Comparison of ENCODE assay signal across 8 cellular contexts in the genomic region with DNA sequence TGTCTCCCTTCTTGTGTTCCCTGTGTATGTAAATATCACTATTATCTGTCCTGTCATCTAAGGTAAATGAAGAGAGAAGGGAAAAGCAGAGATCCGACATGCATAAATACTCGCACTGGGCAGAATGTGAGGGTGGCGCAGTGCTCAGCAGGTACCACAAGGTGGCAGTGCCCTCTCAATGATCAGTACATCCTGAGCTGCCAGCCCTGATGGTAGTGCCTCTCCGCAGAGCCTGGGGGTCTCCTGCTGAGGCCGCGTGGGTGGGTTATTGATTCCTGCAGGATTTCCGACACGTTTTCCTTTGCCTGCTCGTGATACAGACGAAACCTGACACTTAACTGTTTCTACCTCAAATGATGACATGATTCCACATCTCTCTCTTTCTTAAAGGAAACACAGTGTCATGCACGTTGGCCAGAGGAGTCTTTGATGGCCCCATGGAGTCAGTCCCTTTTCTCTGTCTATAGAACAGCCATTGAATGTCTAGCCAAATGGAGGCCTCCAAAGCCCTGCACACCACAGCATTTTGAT. TPM values are rescaled to one million over a fixed set of nuclear protein-coding genes. Genes with fewer than 3 reads are reported as not detected.
DNase-seq lines count a peak whose midpoint lies in the region; ATAC-seq and TF ChIP-seq lines count a peak whose summit lies in the region.

No MANE protein-coding gene starts in this region.

- no peak for TF ChIP-seq POLR2A in gastroesophageal sphincter (IDR thresholded peaks at IDR 0.05)
- TF ChIP-seq POLR2A in ovary (IDR thresholded peaks at IDR 0.05): no peak

- TF ChIP-seq EP300 in gastroesophageal sphincter (IDR thresholded peaks at IDR 0.05) (no peak), ovary (IDR thresholded peaks at IDR 0.05) (no peak)

- H3K4me3 ChIP-seq in gastroesophageal sphincter: no peak overlapping the region
- H3K4me3 ChIP-seq in ovary: no peak overlapping the region
- H3K4me3 ChIP-seq in tibial artery: no peak overlapping the region

- H3K27ac ChIP-seq in gastroesophageal sphincter (no peak overlapping the region), ovary (no peak overlapping the region), tibial artery (no peak overlapping the region)

- DNase-seq in GM03348 (ENCODE audit: low spot score) (peak; percentile 84), KG1 (lab: John Stamatoyannopoulos, UW) (peak; percentile 22), RPMI8226 (peak; percentile 51), ovary (peak; percentile 30 to 69 (median 62)), tibial artery (peak; percentile 73 to 75)
- peak; percentile 57 for DNase-seq in activated T-helper 9 cell treated with anti-CD3 and anti-CD28 coated beads, Interleukin-2, amount 50 U/mL, for 16 hours (ENCODE audit: low read depth)

- WGBS in gastroesophageal sphincter (ENCODE audit: low coverage in 1 of 2), 2 donors: 0 to 2% methylated on average over 8 of the region's 11 CpGs
- WGBS in ovary, 3 donors: 0 to 2% (median 1%) methylated on average over 11 of the region's 11 CpGs

- ATAC-seq in GM21825 (IDR thresholded peaks at IDR 0.05; ENCODE audit: unreplicated experiment) (peak; percentile 93), gastroesophageal sphincter (peak; percentile 87)

- H3K36me3 ChIP-seq in gastroesophageal sphincter (no peaks in the 10 kb centered on the region), ovary (no peaks in the 10 kb centered on the region), tibial artery (no peaks in the 10 kb centered on the region)

- H3K4me1 ChIP-seq in gastroesophageal sphincter: peaks cover 0 to 6% (median 0%) of the 10 kb centered on the region in 3 donors
- peaks cover 1% of the 10 kb centered on the region for H3K4me1 ChIP-seq in ovary (ENCODE audit: insufficient read depth)
- H3K4me1 ChIP-seq in tibial artery: no peaks in the 10 kb centered on the region

- peak; percentile 85 to 93 (median 89) for TF ChIP-seq CTCF in gastroesophageal sphincter (IDR thresholded peaks at IDR 0.05)
- peak; percentile 58 to 79 (median 65) for TF ChIP-seq CTCF in ovary (IDR thresholded peaks at IDR 0.05)
- TF ChIP-seq CTCF in tibial artery (IDR thresholded peaks at IDR 0.05): peak; percentile 86 to 89

- H3K9me3 ChIP-seq in gastroesophageal sphincter: no peaks in the 10 kb centered on the region
- no peaks in the 10 kb centered on the region for H3K9me3 ChIP-seq in ovary
- H3K9me3 ChIP-seq in tibial artery: no peaks in the 10 kb centered on the region

- H3K27me3 ChIP-seq in gastroesophageal sphincter: peaks cover 68% of the 10 kb centered on the region
- H3K27me3 ChIP-seq in ovary: no peaks in the 10 kb centered on the region
- peaks cover 0 to 45% of the 10 kb centered on the region in 2 donors for H3K27me3 ChIP-seq in tibial artery

- intact Hi-C loops in ovary (cut with DNase I) (loop anchor here (2.0 to 10.0 kb wide), 5 partner anchors 110 to 278 kb away; no protein-coding TSS in a partner anchor), tibial artery (cut with DNase I; ENCODE audit: low total_unique reads) (loop anchor here (2.0 to 5.0 kb wide), 2 partner anchors 113 to 272 kb away; no protein-coding TSS in a partner anchor)

RNA-seq across cellular contexts. Expression of a gene that starts 19.8 kb away (rescaled TPM):
- total RNA-seq in gastroesophageal sphincter (1 to 10 TPM in 2 of 4 donors, not detected in 2; 1.1 to 2.6 TPM), ovary (not detected)
- not detected for polyA plus RNA-seq in ovary

RNA-seq across cellular contexts. Expression of a gene that starts 23.3 kb away (rescaled TPM):
- under 1 TPM in 1 of 4 donors, not detected in 3; 0.12 TPM for total RNA-seq in gastroesophageal sphincter
- not detected for total RNA-seq in ovary
- polyA plus RNA-seq in ovary: not detected

RNA-seq across cellular contexts. Expression of a gene that starts 39.3 kb away (rescaled TPM):
- not detected for total RNA-seq in gastroesophageal sphincter
- total RNA-seq in ovary: not detected
- polyA plus RNA-seq in ovary: not detected

Comparison
In these comparisons a context has a peak if more than half of its experiments do, and no peak if none do; other contexts are left out.
1. DNase-seq: peak in every context shown above with its lines; median percentile 84 in GM03348; 74 in tibial artery; 62 in ovary; 57 in activated T-helper 9 cell treated with anti-CD3 and anti-CD28 coated beads, Interleukin-2, amount 50 U/mL, for 16 hours; 51 in RPMI8226; 22 in KG1.